22 cellular contexts compared by ENCODE assay signal in the genomic region with DNA sequence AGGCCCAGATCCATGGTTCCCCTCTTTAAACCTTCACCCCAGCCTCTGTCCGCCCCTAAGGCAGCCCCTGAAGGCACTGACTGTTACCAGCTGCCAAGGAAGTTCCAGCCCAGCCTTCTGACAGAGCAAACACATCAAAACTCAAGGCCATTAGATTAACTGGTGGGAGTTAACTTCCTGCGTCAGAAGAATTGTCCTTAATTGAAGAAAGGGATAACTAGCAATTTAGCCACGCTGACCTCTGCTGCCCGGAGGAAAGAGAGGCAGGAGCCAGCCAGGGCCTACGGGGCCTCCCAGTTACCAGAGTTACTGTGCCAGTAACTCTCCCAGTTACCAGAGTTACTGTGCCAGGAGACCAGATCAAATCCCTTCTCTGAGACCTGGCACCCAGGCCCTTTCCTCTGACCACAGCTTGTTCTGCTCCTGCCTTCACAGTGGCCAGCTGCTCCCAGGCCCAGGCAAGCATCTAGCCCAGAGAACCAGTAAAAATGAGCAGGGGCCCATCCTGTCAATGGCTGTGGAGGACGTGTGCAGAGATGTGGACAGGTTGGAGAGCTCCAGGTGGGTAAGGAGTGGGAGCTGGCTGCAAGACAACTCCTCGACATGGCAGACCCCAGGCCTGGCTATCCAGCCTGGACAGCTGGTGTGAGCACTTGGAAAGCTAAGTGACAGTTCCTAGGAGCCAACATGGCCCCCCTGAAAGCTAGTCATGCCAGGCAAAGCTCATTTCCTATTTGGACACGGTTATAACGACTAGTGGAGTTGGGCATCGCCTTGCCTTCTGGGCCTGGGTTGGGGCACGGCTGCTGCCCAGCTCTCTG. TPM values are rescaled to one million over a fixed set of nuclear protein-coding genes. Genes with fewer than 3 reads are reported as not detected.
DNase-seq lines count a peak whose midpoint lies in the region; ATAC-seq, FAIRE-seq and TF ChIP-seq lines count a peak whose summit lies in the region.
"Had no signal": no experiment of that assay in that cellular context is flagged by ENCODE, and none has a peak within 500 bp of the region (broad histone marks: within the 10 kb centered on the region; RNA-seq: fewer than 3 reads in every experiment).

No MANE protein-coding gene starts in this region.

- no peaks in the 10 kb centered on the region for H3K9me3 ChIP-seq in RWPE2 (ENCODE audit: severe bottlenecking)
- H3K9me3 ChIP-seq in kidney (ENCODE audit: control insufficient read depth in 1 of 2, low read length in 2 of 2) = no peaks in the 10 kb centered on the region
- H3K9me3 ChIP-seq in stomach = no peaks in the 10 kb centered on the region
- H3K9me3 ChIP-seq: BLaER1, tibial artery had no signal

- ATAC-seq in RWPE2 (ENCODE audit: low read depth) = no peak
- ATAC-seq: effector memory CD8-positive, alpha-beta T cell had no signal

- no peak for FAIRE-seq in kidney (lab: Jason Lieb, UNC)
- FAIRE-seq: GM12892, H54, TTC549 had no signal

- TF ChIP-seq EP300 in stomach (IDR thresholded peaks at IDR 0.05) = no peak

- no peak overlapping the region for H3K27ac ChIP-seq in RWPE2 (ENCODE audit: poor library complexity, severe bottlenecking)
- H3K27ac ChIP-seq in kidney (ENCODE audit: low read depth in 2 of 2, low read length in 2 of 2) = peak overlapping the region; percentile 12 to 60
- peak overlapping the region in 3 of 5 donors; percentile 2 to 88 (median 7) for H3K27ac ChIP-seq in stomach
- H3K27ac ChIP-seq in coronary artery = no peak overlapping the region
- H3K27ac ChIP-seq: BLaER1, tibial artery had no signal

- WGBS in stomach, 5 donors = 62 to 76% (median 65%) methylated on average over 11 of the region's 11 CpGs

- no peak for TF ChIP-seq POLR2A in stomach (IDR thresholded peaks at IDR 0.05)

- intact Hi-C loops in kidney (cut with DNase I) (no loop called here), stomach (cut with DNase I; ENCODE audit: low total_unique reads) (no loop called here)

- H3K4me3 ChIP-seq in H7 (ENCODE audit: insufficient read depth, low read depth, low read length) (no peak overlapping the region), RWPE2 (ENCODE audit: severe bottlenecking) (no peak overlapping the region), kidney (ENCODE audit: low read length in 2 of 2) (no peak overlapping the region), stomach (no peak overlapping the region), coronary artery (no peak overlapping the region)
- H3K4me3 ChIP-seq: BLaER1, tibial artery had no signal

- H3K36me3 ChIP-seq in H7 (replicated peaks; ENCODE audit: control insufficient read depth, insufficient read depth, low read length) = no peaks in the 10 kb centered on the region
- no peaks in the 10 kb centered on the region for H3K36me3 ChIP-seq in RWPE2 (ENCODE audit: low read depth)
- H3K36me3 ChIP-seq in kidney (ENCODE audit: control insufficient read depth in 1 of 2, insufficient read depth in 2 of 2, low read length in 2 of 2) = no peaks in the 10 kb centered on the region
- no peaks in the 10 kb centered on the region for H3K36me3 ChIP-seq in stomach
- H3K36me3 ChIP-seq: BLaER1, tibial artery had no signal

- DNase-seq in H7 (peak; percentile 48), RWPE2 (ENCODE audit: low spot score) (peak; percentile 23), kidney (no peak), stomach (no peak), coronary artery (ENCODE audit: low spot score) (no peak), NCI-H345 treated with DMSO at 0.1 percent for 48 hours (lab: John Stamatoyannopoulos, UW; ENCODE audit: unreplicated experiment) (no peak)
- no peak for DNase-seq in activated CD4-positive, alpha-beta T cell treated with anti-CD3 and anti-CD28 coated beads for 48 hours
- DNase-seq: activated CD4-positive, alpha-beta T cell treated with anti-CD3 and anti-CD28 coated beads, Interleukin-2, amount 50 U/mL, for 1 hour; activated CD8-positive, alpha-beta memory T cell treated with anti-CD3 and anti-CD28 coated beads, Interleukin-2, amount 50 U/mL, for 48 hours; DMS 273 treated with DMSO at 0.1 percent for 48 hours; effector memory CD8-positive, alpha-beta T cell; NCI-H2029; NCI-H510A; right cardiac atrium; Right ventricle myocardium superior; stimulated activated naive CD4-positive, alpha-beta T cell; SW 1271 had no signal

- H3K4me1 ChIP-seq in RWPE2 (ENCODE audit: insufficient read depth, poor library complexity, severe bottlenecking) (peaks cover 8% of the 10 kb centered on the region), kidney (ENCODE audit: control insufficient read depth in 1 of 2, insufficient read depth in 1 of 2, low read depth in 1 of 2, low read length in 2 of 2) (peaks cover 0 to 23% of the 10 kb centered on the region in 2 donors), stomach (peaks cover 16 to 45% (median 32%) of the 10 kb centered on the region in 4 donors)

- TF ChIP-seq CTCF in RWPE2 (IDR thresholded peaks at IDR 0.05; ENCODE audit: poor library complexity, severe bottlenecking) (peak; percentile 18), kidney (IDR thresholded peaks at IDR 0.05; ENCODE audit: borderline replicate concordance, extremely low read depth, insufficient read depth) (no peak), stomach (IDR thresholded peaks at IDR 0.05) (no peak), coronary artery (IDR thresholded peaks at IDR 0.05) (no peak)

- no peak overlapping the region for H3K9ac ChIP-seq in kidney (ENCODE audit: low read length in 2 of 2)
- H3K9ac ChIP-seq: BLaER1 had no signal

- H3K27me3 ChIP-seq in H7 (ENCODE audit: control insufficient read depth, insufficient read depth, low read length) (peaks cover 43% of the 10 kb centered on the region), RWPE2 (ENCODE audit: insufficient read depth, poor library complexity, severe bottlenecking) (no peaks in the 10 kb centered on the region), stomach (peaks cover 0 to 37% (median 12%) of the 10 kb centered on the region in 3 donors)

RNA-seq across cellular contexts. Expression of a gene that starts 2.8 kb away (rescaled TPM):
- total RNA-seq in H7 (2014; rRNA removed; shearing (Covaris generic)) = 0.97 and 2.8 TPM in 2 replicates
- total RNA-seq in kidney (9.1 TPM), stomach (10 to 100 TPM in 3 of 5 donors, 1 to 10 TPM in 2; 4.3 to 19.3 (median 13.4) TPM)
- polyA plus RNA-seq in kidney (ENCODE audit: insufficient read depth, low read depth, low replicate concordance) (1.8 TPM), stomach (1 to 10 TPM; 1.1 to 4.9 (median 2.4) TPM)

Comparison
In these comparisons a context has a peak if more than half of its experiments do, and no peak if none do; other contexts are left out.
1. DNase-seq: peak in H7 (single experiment) and RWPE2 (single experiment); none in kidney (single experiment), stomach (single experiment), activated CD4-positive, alpha-beta T cell treated with anti-CD3 and anti-CD28 coated beads for 48 hours (single experiment), coronary artery (single experiment) and NCI-H345 treated with DMSO at 0.1 percent for 48 hours (single experiment).
2. H3K27ac ChIP-seq: peak in kidney (2 of 2) and stomach (3 of 5); none in RWPE2 (single experiment) and coronary artery (0 of 2).